1 cellular context compared by ENCODE assay signal in genomic region chr19:53865918-53866696, GRCh38.
TF ChIP-seq lines count a peak whose summit lies in the region.

No MANE protein-coding gene starts in this region.

TF ChIP-seq in HCT116, 20 proteins besides CTCF, POLR2A, EP300 and RAD21 (continued from another document):
- TF ChIP-seq, protein P1, sequence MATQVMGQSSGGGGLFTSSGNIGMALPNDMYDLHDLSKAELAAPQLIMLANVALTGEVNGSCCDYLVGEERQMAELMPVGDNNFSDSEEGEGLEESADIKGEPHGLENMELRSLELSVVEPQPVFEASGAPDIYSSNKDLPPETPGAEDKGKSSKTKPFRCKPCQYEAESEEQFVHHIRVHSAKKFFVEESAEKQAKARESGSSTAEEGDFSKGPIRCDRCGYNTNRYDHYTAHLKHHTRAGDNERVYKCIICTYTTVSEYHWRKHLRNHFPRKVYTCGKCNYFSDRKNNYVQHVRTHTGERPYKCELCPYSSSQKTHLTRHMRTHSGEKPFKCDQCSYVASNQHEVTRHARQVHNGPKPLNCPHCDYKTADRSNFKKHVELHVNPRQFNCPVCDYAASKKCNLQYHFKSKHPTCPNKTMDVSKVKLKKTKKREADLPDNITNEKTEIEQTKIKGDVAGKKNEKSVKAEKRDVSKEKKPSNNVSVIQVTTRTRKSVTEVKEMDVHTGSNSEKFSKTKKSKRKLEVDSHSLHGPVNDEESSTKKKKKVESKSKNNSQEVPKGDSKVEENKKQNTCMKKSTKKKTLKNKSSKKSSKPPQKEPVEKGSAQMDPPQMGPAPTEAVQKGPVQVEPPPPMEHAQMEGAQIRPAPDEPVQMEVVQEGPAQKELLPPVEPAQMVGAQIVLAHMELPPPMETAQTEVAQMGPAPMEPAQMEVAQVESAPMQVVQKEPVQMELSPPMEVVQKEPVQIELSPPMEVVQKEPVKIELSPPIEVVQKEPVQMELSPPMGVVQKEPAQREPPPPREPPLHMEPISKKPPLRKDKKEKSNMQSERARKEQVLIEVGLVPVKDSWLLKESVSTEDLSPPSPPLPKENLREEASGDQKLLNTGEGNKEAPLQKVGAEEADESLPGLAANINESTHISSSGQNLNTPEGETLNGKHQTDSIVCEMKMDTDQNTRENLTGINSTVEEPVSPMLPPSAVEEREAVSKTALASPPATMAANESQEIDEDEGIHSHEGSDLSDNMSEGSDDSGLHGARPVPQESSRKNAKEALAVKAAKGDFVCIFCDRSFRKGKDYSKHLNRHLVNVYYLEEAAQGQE (IDR thresholded peaks at IDR 0.05; ENCODE audit: low read depth) = no peak
- no peak for TF ChIP-seq EZH2 (IDR thresholded peaks at IDR 0.05)
